ENCODE assay signal across 27 cellular contexts in genomic region chr19:18226956-18227780, GRCh38. TPM values are rescaled to one million over a fixed set of nuclear protein-coding genes. Genes with fewer than 3 reads are reported as not detected.
DNase-seq lines count a peak whose midpoint lies in the region; ATAC-seq and TF ChIP-seq lines count a peak whose summit lies in the region.
"Had no signal": no experiment of that assay in that cellular context is flagged by ENCODE, and none has a peak within 500 bp of the region (broad histone marks: within the 10 kb centered on the region; RNA-seq: fewer than 3 reads in every experiment).

No MANE protein-coding gene starts in this region.

- BruUV-seq in IMR-90 (replicated peaks; lab: Mats Ljungman, UMichigan): no TSS peak

- H3K79me2 ChIP-seq in DOHH2 (ENCODE audit: control insufficient read depth, low read length): no peaks in the 10 kb centered on the region

- no peak overlapping the region for H3K4ac ChIP-seq in IMR-90 (ENCODE audit: low read depth, low read length)

- no peak overlapping the region for H2BK20ac ChIP-seq in IMR-90 (ENCODE audit: low read depth, low read length)

- CTCF ChIA-PET in IMR-90 (lab: Yijun Ruan, JAX): no interaction called here

- no peaks in the 10 kb centered on the region for H3K79me1 ChIP-seq in IMR-90 (ENCODE audit: low read depth in 1 of 2, low read length in 2 of 2)

- no peak overlapping the region for H3K9ac ChIP-seq in IMR-90 (ENCODE audit: low read depth, low read length)
- H3K9ac ChIP-seq: GM23248 had no signal

- intact Hi-C loops in IMR-90 (cut with micrococcal nuclease): no loop called here
- intact Hi-C loops in stomach (cut with DNase I; ENCODE audit: low total_unique reads): no loop called here

- peaks cover 4% of the 10 kb centered on the region; the same call in 1 of the 2 replicates for H4K20me1 ChIP-seq in DOHH2 (ENCODE audit: control insufficient read depth, insufficient read depth, low read depth, low read length)
- no peaks in the 10 kb centered on the region for H4K20me1 ChIP-seq in IMR-90 (ENCODE audit: insufficient read depth, low read length)

- no peak overlapping the region for H3K4me3 ChIP-seq in DOHH2 (ENCODE audit: low read length)
- no peak overlapping the region for H3K4me3 ChIP-seq in IMR-90 (ENCODE audit: insufficient read depth, low read depth, low read length)
- no peak overlapping the region for H3K4me3 ChIP-seq in stomach
- H3K4me3 ChIP-seq: GM23248, smooth muscle cell had no signal

- no peak overlapping the region for H3K23ac ChIP-seq in IMR-90 (ENCODE audit: low read depth, low read length)

- POLR2A ChIA-PET in IMR-90 (lab: Charles Lee; ENCODE audit: unreplicated experiment): no interaction called here

- H2BK120ac ChIP-seq in IMR-90 (ENCODE audit: low read depth, low read length): no peak overlapping the region

- no peak overlapping the region for H3K14ac ChIP-seq in IMR-90 (replicated peaks; ENCODE audit: low read depth, low read length)

- H3K36me3 ChIP-seq in DOHH2 (ENCODE audit: control insufficient read depth, low read length) (no peaks in the 10 kb centered on the region), IMR-90 (ENCODE audit: control insufficient read depth, insufficient read depth, low read length) (no peaks in the 10 kb centered on the region), stomach (no peaks in the 10 kb centered on the region)
- H3K36me3 ChIP-seq: ascending aorta, heart left ventricle had no signal

- H3K27me3 Mint-ChIP-seq in brain (peaks cover 74% of the 10 kb centered on the region), progenitor cell of endocrine pancreas (peaks cover 52% of the 10 kb centered on the region)

- H3K9me1 ChIP-seq in IMR-90 (ENCODE audit: insufficient read depth, low read length): peaks cover 2% of the 10 kb centered on the region; the same call in 1 of the 2 replicates

- peak overlapping the region in 2 of 5 experiments; percentile 41 to 44 for H3K27ac Mint-ChIP-seq in brain
- H3K27ac Mint-ChIP-seq in progenitor cell of endocrine pancreas: peak overlapping the region; percentile 33
- H3K27ac Mint-ChIP-seq: activated naive CD8-positive, alpha-beta T cell treated with anti-CD3 and anti-CD28 coated beads for 36 hours; activated T-helper 1 cell treated with anti-CD3 and anti-CD28 coated beads, Interleukin-12 subunit alpha, Interleukin-12 subunit beta, Interleukin-2, Interleukin-4 antibody, amounts not matched to agents 30 ng/mL and 10 ng/mL and 1 ng/mL, durations not matched to agents 14 hours and 24 hours and 36 hours; T-helper 2 cell treated with Interferon-gamma antibody and Interleukin-4, amounts not matched to agents 5 μg/mL and 100 μg/mL, for 36 hours had no signal

- H4K8ac ChIP-seq in IMR-90 (ENCODE audit: low read depth in 2 of 2, low read length in 2 of 2): no peak overlapping the region

- H3K4me1 ChIP-seq in DOHH2 (ENCODE audit: control insufficient read depth, low read length) (peaks cover 63% of the 10 kb centered on the region), IMR-90 (ENCODE audit: control insufficient read depth, insufficient read depth, low read length) (peaks cover 7% of the 10 kb centered on the region), stomach (peaks cover 10 to 31% (median 27%) of the 10 kb centered on the region in 4 donors)

- WGBS in IMR-90 (ENCODE audit: extremely low coverage in 2 of 2, insufficient read length in 1 of 2), 2 experiments: no CpG with 5 or more reads among the region's 18 CpGs
- WGBS in stomach, 5 donors: 80 to 86% (median 83%) methylated on average over 16 to 18 of the region's 18 CpGs

- H3K9me3 Mint-ChIP-seq in brain (peaks cover 0 to 17% (median 3%) of the 10 kb centered on the region in 5 experiments), progenitor cell of endocrine pancreas (ENCODE audit: low read depth) (no peaks in the 10 kb centered on the region)
- H3K9me3 Mint-ChIP-seq: activated naive CD8-positive, alpha-beta T cell treated with anti-CD3 and anti-CD28 coated beads for 36 hours; activated T-helper 1 cell treated with anti-CD3 and anti-CD28 coated beads, Interleukin-12 subunit alpha, Interleukin-12 subunit beta, Interleukin-2, Interleukin-4 antibody, amounts not matched to agents 30 ng/mL and 10 ng/mL and 1 ng/mL, durations not matched to agents 14 hours and 24 hours and 36 hours; T-helper 2 cell treated with Interferon-gamma antibody and Interleukin-4, amounts not matched to agents 5 μg/mL and 100 μg/mL, for 36 hours had no signal

- H3K56ac ChIP-seq in IMR-90 (ENCODE audit: extremely low read depth, insufficient read depth, low read length): no peak overlapping the region

- no peak for TF ChIP-seq CTCF in DOHH2 (IDR thresholded peaks at IDR 0.05; ENCODE audit: low read depth, low read length, poor library complexity, severe bottlenecking)
- no peak for TF ChIP-seq CTCF in IMR-90 (conservative IDR thresholded peaks at IDR 0.05; ENCODE audit: low read depth, low read length)
- TF ChIP-seq CTCF in brain (conservative IDR thresholded peaks at IDR 0.05): no peak
- no peak for TF ChIP-seq CTCF in progenitor cell of endocrine pancreas (IDR thresholded peaks at IDR 0.05; ENCODE audit: unreplicated experiment)
- TF ChIP-seq CTCF in stomach (IDR thresholded peaks at IDR 0.05): no peak

- H3K27ac ChIP-seq in DOHH2 (ENCODE audit: low read depth, low read length): no peak overlapping the region
- no peak overlapping the region for H3K27ac ChIP-seq in IMR-90 (ENCODE audit: insufficient read depth, low read length)
- H3K27ac ChIP-seq in stomach: no peak overlapping the region
- H3K27ac ChIP-seq: ascending aorta, C4-2B, GM23248, VCaP had no signal

- 0 out of 2 replicates have a peak overlapping the region, but pooled peaks have one; percentile 9 for H3K4me2 ChIP-seq in DOHH2 (ENCODE audit: low read length)
- no peak overlapping the region for H3K4me2 ChIP-seq in IMR-90 (ENCODE audit: low read depth, low read length)
- H3K4me2 ChIP-seq: smooth muscle cell had no signal

- H4K5ac ChIP-seq in IMR-90 (ENCODE audit: low read depth, low read length): no peak overlapping the region

- peaks cover 11% of the 10 kb centered on the region for H3F3A ChIP-seq in DOHH2 (ENCODE audit: control insufficient read depth, insufficient read depth)

- TF ChIP-seq POLR2A in IMR-90 (IDR thresholded peaks at IDR 0.05; ENCODE audit: low read depth, low read length): no peak
- TF ChIP-seq POLR2A in stomach (IDR thresholded peaks at IDR 0.05): no peak

- TF ChIP-seq RAD21 in IMR-90 (IDR thresholded peaks at IDR 0.05; ENCODE audit: low read length): no peak

- no peak overlapping the region for H2BK5ac ChIP-seq in IMR-90 (ENCODE audit: low read depth, low read length, poor library complexity, severe bottlenecking)

- peaks cover 49% of the 10 kb centered on the region for H3K4me1 Mint-ChIP-seq in brain
- H3K4me1 Mint-ChIP-seq in progenitor cell of endocrine pancreas (ENCODE audit: low read depth): peaks cover 3% of the 10 kb centered on the region

- ATAC-seq in IMR-90 (ENCODE audit: low read depth): no peak
- ATAC-seq: SK-N-SH treated with all-trans-retinoic acid at 6 μM for 48 hours had no signal

- peaks cover 32% of the 10 kb centered on the region for H3K27me3 ChIP-seq in DOHH2 (ENCODE audit: control insufficient read depth, low read length)
- H3K27me3 ChIP-seq in IMR-90 (ENCODE audit: control insufficient read depth, insufficient read depth, low read length): peaks cover 16% of the 10 kb centered on the region; the same call in 1 of the 2 replicates
- H3K27me3 ChIP-seq in stomach: peaks cover 5 to 95% (median 43%) of the 10 kb centered on the region in 3 donors

- H3K36me3 Mint-ChIP-seq in brain (no peaks in the 10 kb centered on the region), progenitor cell of endocrine pancreas (ENCODE audit: insufficient read depth) (no peaks in the 10 kb centered on the region)
- H3K36me3 Mint-ChIP-seq: activated naive CD8-positive, alpha-beta T cell treated with anti-CD3 and anti-CD28 coated beads for 36 hours had no signal

- H3K18ac ChIP-seq in IMR-90 (ENCODE audit: low read depth, low read length): no peak overlapping the region

- no peak overlapping the region for H4K91ac ChIP-seq in IMR-90 (ENCODE audit: insufficient read depth, low read depth, low read length)

- H2AK5ac ChIP-seq in IMR-90 (ENCODE audit: low read depth, low read length): no peak overlapping the region

- DNase-seq in IMR-90 (no peak), progenitor cell of endocrine pancreas (ENCODE audit: low spot score, unreplicated experiment) (no peak), stomach (no peak), NCI-H2227 (lab: John Stamatoyannopoulos, UW; ENCODE audit: unreplicated experiment) (no peak)
- DNase-seq in stimulated activated CD4-positive, alpha-beta T cell treated with anti-CD3 and anti-CD28 coated beads, Interleukin-2, amount 100 ng/mL, for 48 hours: no peak
- DNase-seq: activated naive CD8-positive, alpha-beta T cell treated with anti-CD3 and anti-CD28 coated beads for 36 hours; Calu3; DND-41; GM23248; mammary epithelial cell; NCI-H1048; NCI-H1694 treated with DMSO at 0.1 percent for 48 hours; NCI-H226; nucleus accumbens; OCI-M1; stimulated activated CD4-positive, alpha-beta T cell treated with anti-CD3 and anti-CD28 coated beads, Interleukin-2, amount 100 ng/mL, for 24 hours had no signal

- dilution Hi-C loops in IMR-90 (cut with HindIII; ENCODE audit: low sequenced_read_pairs, unreplicated experiment): no loop called here

- H2AK9ac ChIP-seq in IMR-90 (replicated peaks; ENCODE audit: low read depth, low read length, poor library complexity): no peak overlapping the region

- H3K9me3 ChIP-seq in DOHH2 (ENCODE audit: control insufficient read depth, insufficient read depth, low read length) (no peaks in the 10 kb centered on the region), IMR-90 (ENCODE audit: control insufficient read depth, insufficient read depth, low read length) (no peaks in the 10 kb centered on the region), stomach (no peaks in the 10 kb centered on the region)
- H3K9me3 ChIP-seq: ascending aorta, heart left ventricle had no signal

- H2AFZ ChIP-seq in IMR-90 (replicated peaks; ENCODE audit: low read length, poor library complexity): peak overlapping the region; percentile 5
- H2AFZ ChIP-seq: GM23248 had no signal

- no peaks in the 10 kb centered on the region for H3K9me2 ChIP-seq in DOHH2 (replicated peaks; ENCODE audit: control insufficient read depth, low read length)

- H3K4me3 Mint-ChIP-seq in brain: peak overlapping the region in 4 of 5 experiments; percentile 39 to 59 (median 49)
- H3K4me3 Mint-ChIP-seq in progenitor cell of endocrine pancreas (ENCODE audit: low read depth): no peak overlapping the region
- H3K4me3 Mint-ChIP-seq: activated naive CD8-positive, alpha-beta T cell treated with anti-CD3 and anti-CD28 coated beads for 36 hours; activated T-helper 1 cell treated with anti-CD3 and anti-CD28 coated beads, Interleukin-12 subunit alpha, Interleukin-12 subunit beta, Interleukin-2, Interleukin-4 antibody, amounts not matched to agents 30 ng/mL and 10 ng/mL and 1 ng/mL, durations not matched to agents 14 hours and 24 hours and 36 hours; T-helper 2 cell treated with Interferon-gamma antibody and Interleukin-4, amounts not matched to agents 5 μg/mL and 100 μg/mL, for 36 hours had no signal

- no peak for TF ChIP-seq EP300 in stomach (IDR thresholded peaks at IDR 0.05)

- H2BK15ac ChIP-seq in IMR-90 (ENCODE audit: low read depth, low read length): no peak overlapping the region

- in situ Hi-C loops in IMR-90 (cut with MboI; ENCODE audit: low sequenced_read_pairs): no loop called here

RNA-seq across cellular contexts. Expression of gene PDE4C, which starts 0.9 kb away (rescaled TPM):
- total RNA-seq in IMR-90 (2012; rRNA removed) (0.18 TPM in 1 of 2 replicates, not detected in the other), progenitor cell of endocrine pancreas (0.53 and 1.6 TPM in 2 replicates), stomach (10 to 100 TPM in 3 of 5 donors, 1 to 10 TPM in 1, under 1 TPM in 1; 0.87 to 25.4 (median 11.4) TPM)
- polyA plus RNA-seq in IMR-90 (2012; rRNA removed) (0.22 and 0.24 TPM in 2 replicates), brain (ENCODE audit: insufficient read depth, low read depth, low replicate concordance) (0.25 TPM), stomach (under 1 TPM in 1 of 3 donors, not detected in 2; 0.95 TPM)
- polyA plus RNA-seq in IMR-90 (2012; cell fraction: cytosol; rRNA removed): 0.30 and 0.40 TPM in 2 replicates
- polyA plus RNA-seq in IMR-90 (2012; cell fraction: nucleus; rRNA removed; ENCODE audit: low replicate concordance): 3.4 and 5.3 TPM in 2 replicates
- total RNA-seq: activated naive CD8-positive, alpha-beta T cell treated with anti-CD3 and anti-CD28 coated beads for 36 hours; activated T-helper 1 cell treated with anti-CD3 and anti-CD28 coated beads, Interleukin-12 subunit alpha, Interleukin-12 subunit beta, Interleukin-2, Interleukin-4 antibody, amounts not matched to agents 30 ng/mL and 10 ng/mL and 1 ng/mL, durations not matched to agents 14 hours and 24 hours and 36 hours; ascending aorta; mammary epithelial cell had no signal
- polyA plus RNA-seq: mammary epithelial cell had no signal

RNA-seq across cellular contexts. Expression of gene RAB3A, which starts 23.3 kb away (rescaled TPM):
- 2.8 and 3.0 TPM in 2 replicates for total RNA-seq in IMR-90 (2012; rRNA removed)
- polyA plus RNA-seq in IMR-90 (2012; rRNA removed): 13.4 and 13.6 TPM in 2 replicates
- 8.6 and 29.3 TPM in 2 replicates for polyA plus RNA-seq in IMR-90 (2012; cell fraction: cytosol; rRNA removed)
- 35.0 and 55.7 TPM in 2 replicates for polyA plus RNA-seq in IMR-90 (2012; cell fraction: nucleus; rRNA removed; ENCODE audit: low replicate concordance)
- 184 TPM for polyA plus RNA-seq in brain (ENCODE audit: insufficient read depth, low read depth, low replicate concordance)
- total RNA-seq in progenitor cell of endocrine pancreas: 3.3 and 5.1 TPM in 2 replicates
- total RNA-seq in stomach: 1 to 10 TPM in 3 of 5 donors, under 1 TPM in 1, not detected in 1; 0.87 to 2.2 (median 1.7) TPM
- polyA plus RNA-seq in stomach: 1 to 10 TPM; 1.4 to 2.2 (median 2.0) TPM

RNA-seq across cellular contexts. Expression of gene MPV17L2, which starts 34.1 kb away (rescaled TPM):
- 7.2 TPM in 2 replicates for total RNA-seq in IMR-90 (2012; rRNA removed)
- 19.5 and 22.5 TPM in 2 replicates for polyA plus RNA-seq in IMR-90 (2012; rRNA removed)
- 17.4 and 27.3 TPM in 2 replicates for polyA plus RNA-seq in IMR-90 (2012; cell fraction: cytosol; rRNA removed)
- 3.9 and 10.3 TPM in 2 replicates for polyA plus RNA-seq in IMR-90 (2012; cell fraction: nucleus; rRNA removed; ENCODE audit: low replicate concordance)
- 19.0 TPM for polyA plus RNA-seq in brain (ENCODE audit: insufficient read depth, low read depth, low replicate concordance)
- total RNA-seq in progenitor cell of endocrine pancreas: 10.6 and 11.5 TPM in 2 replicates
- 100 to 1,000 TPM in 1 of 5 donors, 10 to 100 TPM in 2, 1 to 10 TPM in 2; 5.9 to 200 (median 13.0) TPM for total RNA-seq in stomach
- polyA plus RNA-seq in stomach: 10 to 100 TPM; 11.6 to 15.4 (median 13.3) TPM

RNA-seq across cellular contexts. Expression of gene IQCN, which starts 47.1 kb away (rescaled TPM):
- total RNA-seq in IMR-90 (2012; rRNA removed) (0.18 and 0.28 TPM in 2 replicates), progenitor cell of endocrine pancreas (10.5 and 10.9 TPM in 2 replicates), stomach (10 to 100 TPM in 1 of 5 donors, 1 to 10 TPM in 3, not detected in 1; 2.4 to 35.7 (median 4.0) TPM)
- polyA plus RNA-seq in IMR-90 (2012; rRNA removed) (0.60 and 0.67 TPM in 2 replicates), brain (ENCODE audit: insufficient read depth, low read depth, low replicate concordance) (7.6 TPM), stomach (1 to 10 TPM; 1.4 to 2.7 (median 2.6) TPM)
- polyA plus RNA-seq in IMR-90 (2012; cell fraction: cytosol; rRNA removed): 0.24 and 0.29 TPM in 2 replicates
- polyA plus RNA-seq in IMR-90 (2012; cell fraction: nucleus; rRNA removed; ENCODE audit: low replicate concordance): 6.1 and 10.8 TPM in 2 replicates
- total RNA-seq: HT1080 had no signal

RNA-seq across cellular contexts. Expression of gene IFI30, which starts 53.6 kb away (rescaled TPM):
- total RNA-seq in IMR-90 (2012; rRNA removed) (1.1 and 2.3 TPM in 2 replicates), progenitor cell of endocrine pancreas (not detected in 2 replicates), stomach (100 to 1,000 TPM in 1 of 5 donors, 10 to 100 TPM in 3, not detected in 1; 37.3 to 199 (median 43.9) TPM)
- polyA plus RNA-seq in IMR-90 (2012; rRNA removed) (2.3 and 4.0 TPM in 2 replicates), brain (ENCODE audit: insufficient read depth, low read depth, low replicate concordance) (55.7 TPM), stomach (100 to 1,000 TPM in 1 of 3 donors, 10 to 100 TPM in 2; 53.2 to 103 (median 82.9) TPM)
- 3.1 TPM in 1 of 2 replicates, not detected in the other for polyA plus RNA-seq in IMR-90 (2012; cell fraction: cytosol; rRNA removed)
- polyA plus RNA-seq in IMR-90 (2012; cell fraction: nucleus; rRNA removed; ENCODE audit: low replicate concordance): 1.6 and 2.1 TPM in 2 replicates
